In the genomic region with DNA sequence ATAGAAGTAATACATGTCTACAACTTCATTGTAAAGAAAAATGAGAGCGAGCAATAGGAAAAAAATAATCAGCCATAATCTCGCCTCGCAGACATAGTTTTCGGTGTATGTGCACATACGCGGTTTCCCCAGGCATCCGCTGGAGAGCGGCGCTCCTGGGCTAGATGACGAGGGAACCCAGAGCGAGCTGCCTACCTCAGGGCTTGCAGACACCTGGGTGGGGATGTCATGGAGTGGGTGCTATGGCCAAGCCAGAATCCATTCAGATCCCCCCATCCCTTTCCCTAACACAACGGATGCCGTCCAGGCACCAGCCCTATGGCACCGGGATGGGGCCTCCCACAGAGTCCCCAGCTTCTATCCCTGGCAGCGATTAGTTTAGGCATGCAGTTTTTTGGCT, we compare ENCODE assay signal across 28 cellular contexts. TPM values are rescaled to one million over a fixed set of nuclear protein-coding genes. Genes with fewer than 3 reads are reported as not detected.
"Had no signal": no experiment of that assay in that cellular context is flagged by ENCODE, and none has a peak within 500 bp of the region (broad histone marks: within the 10 kb centered on the region; RNA-seq: fewer than 3 reads in every experiment).

No MANE protein-coding gene starts in this region.

- H3K27ac Mint-ChIP-seq: activated CD4-positive, alpha-beta memory T cell treated with anti-CD3 and anti-CD28 coated beads, Interleukin-2, amount 10 ng/mL, durations not matched to agents 7 days and 5 days; activated CD4-positive, alpha-beta T cell treated with anti-CD3 and anti-CD28 coated beads for 36 hours; activated naive CD8-positive, alpha-beta T cell had no signal

- H3K9me3 ChIP-seq: MG63 had no signal

- H3K27ac ChIP-seq: cardiac muscle cell, KMS-11, SK-N-MC had no signal

- H3K4me3 Mint-ChIP-seq: activated CD4-positive, alpha-beta memory T cell treated with anti-CD3 and anti-CD28 coated beads, Interleukin-2, amount 10 ng/mL, durations not matched to agents 7 days and 5 days; activated CD4-positive, alpha-beta T cell treated with anti-CD3 and anti-CD28 coated beads for 36 hours had no signal

- H3K4me3 ChIP-seq: cardiac muscle cell, SK-N-MC had no signal

- H3K36me3 ChIP-seq: cardiac muscle cell, MG63 had no signal

- H3K36me3 Mint-ChIP-seq: activated naive CD8-positive, alpha-beta T cell; brain; IgD-negative memory B cell; T-cell had no signal

- H3K9me3 Mint-ChIP-seq: activated CD4-positive, alpha-beta memory T cell treated with anti-CD3 and anti-CD28 coated beads, Interleukin-2, amount 10 ng/mL, durations not matched to agents 7 days and 5 days; T-cell had no signal

- ATAC-seq: activated CD4-positive, alpha-beta T cell treated with anti-CD3 and anti-CD28 coated beads for 36 hours; T-cell had no signal

- DNase-seq: activated CD4-positive, alpha-beta memory T cell treated with anti-CD3 and anti-CD28 coated beads, Interleukin-2, amount 10 ng/mL, durations not matched to agents 7 days and 5 days; activated CD4-positive, alpha-beta T cell treated with anti-CD3 and anti-CD28 coated beads for 36 hours; activated CD4-positive, alpha-beta T cell treated with anti-CD3 and anti-CD28 coated beads, Interleukin-2, amount 50 U/mL, for 1 hour; activated CD4-positive, CD25-positive, alpha-beta regulatory T cell; activated CD8-positive, alpha-beta memory T cell treated with anti-CD3 and anti-CD28 coated beads, Interleukin-2, amount 50 U/mL, for 4 hours; activated naive CD4-positive, alpha-beta T cell treated with Interleukin-2 at 50 U/mL for 16 hours; activated T-cell treated with anti-CD3 and anti-CD28 coated beads, Interleukin-2, amount 50 U/mL, for 1 hour; MG63; NCI-H1105; NCI-H1436; NCI-H1694 treated with DMSO at 0.1 percent for 48 hours; NCI-H2081; NCI-H510A treated with DMSO at 0.1 percent for 48 hours; NCI-H69; NK-92 treated with Interleukin-12 subunit alpha and Interleukin-12 subunit beta, amount 100 ng/mL, for 24 hours; OCI-M1; SIG-M5; T-cell; T-helper 2 cell; T1000 had no signal

RNA-seq across cellular contexts. Expression of gene CFAP100, which starts 4.5 kb away (rescaled TPM):
- total RNA-seq: activated CD4-positive, alpha-beta memory T cell treated with anti-CD3 and anti-CD28 coated beads, Interleukin-2, amount 10 ng/mL, durations not matched to agents 7 days and 5 days; activated CD4-positive, alpha-beta T cell treated with anti-CD3 and anti-CD28 coated beads for 36 hours; activated CD8-positive, alpha-beta memory T cell treated with anti-CD3 and anti-CD28 coated beads for 36 hours; astrocyte; cardiac muscle cell; T-cell had no signal

RNA-seq across cellular contexts. Expression of gene KLF15, which starts 33.0 kb away (rescaled TPM):
- total RNA-seq: activated CD4-positive, alpha-beta memory T cell treated with anti-CD3 and anti-CD28 coated beads, Interleukin-2, amount 10 ng/mL, durations not matched to agents 7 days and 5 days had no signal
